ENCODE assay signal across 20 cellular contexts in the genomic region with DNA sequence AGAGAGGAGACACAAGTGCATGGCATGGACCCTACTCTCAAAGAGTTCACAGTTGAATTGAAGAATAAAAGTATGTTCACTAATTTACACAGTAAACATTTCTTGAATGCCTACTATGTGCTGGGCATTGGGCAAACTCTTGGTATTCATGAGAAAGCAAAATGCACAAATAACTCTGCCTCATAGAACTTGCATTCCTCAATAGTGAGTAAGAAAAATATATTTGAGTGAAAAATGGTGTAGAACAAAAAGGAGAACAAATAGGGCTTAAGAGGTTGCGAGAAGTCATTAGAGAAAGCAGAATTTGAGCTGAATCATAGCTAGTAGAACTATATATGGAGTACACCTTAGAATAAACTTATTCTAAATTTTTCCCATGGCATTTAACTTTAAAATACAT.
DNase-seq lines count a peak whose midpoint lies in the region; ATAC-seq, FAIRE-seq and TF ChIP-seq lines count a peak whose summit lies in the region.
"Had no signal": no experiment of that assay in that cellular context is flagged by ENCODE, and none has a peak within 500 bp of the region (broad histone marks: within the 10 kb centered on the region; RNA-seq: fewer than 3 reads in every experiment).

No MANE protein-coding gene starts in this region.

- H3K79me2 ChIP-seq in neural progenitor cell (ENCODE audit: low read depth): no peaks in the 10 kb centered on the region

- no peak for FAIRE-seq in bronchial epithelial cell (lab: Jason Lieb, UNC)

- POLR2A ChIA-PET in IMR-90 (lab: Charles Lee; ENCODE audit: unreplicated experiment): no interaction called here

- no peak overlapping the region for H2AK9ac ChIP-seq in IMR-90 (replicated peaks; ENCODE audit: low read depth, low read length, poor library complexity)

- H3F3A ChIP-seq in neural progenitor cell (ENCODE audit: low read depth): no peaks in the 10 kb centered on the region

- DNase-seq in EH (ENCODE audit: low read depth) (peak; percentile 63), IMR-90 (peak; percentile 59), bronchial epithelial cell (ENCODE audit: low read depth) (peak; percentile 13), kidney tubule cell (ENCODE audit: low spot score) (peak; percentile 15), neural progenitor cell (ENCODE audit: low spot score) (no peak), NCI-H2196 treated with DMSO at 0.1 percent for 48 hours (lab: John Stamatoyannopoulos, UW; ENCODE audit: unreplicated experiment) (no peak)
- DNase-seq in activated naive CD4-positive, alpha-beta T cell treated with anti-CD3 and anti-CD28 coated beads, Interleukin-2, amount 50 U/mL, for 16 hours: no peak
- DNase-seq: activated CD4-positive, alpha-beta T cell treated with anti-CD3 and anti-CD28 coated beads, Interleukin-2, amount 50 U/mL, for 4 hours; aorta; CD4-positive, alpha-beta T cell; cortex of kidney; KBM-7; NCI-H1048; NCI-H2029 treated with DMSO at 0.1 percent for 48 hours; NCI-H510A; SHP77 had no signal

- H3K9ac ChIP-seq in IMR-90 (ENCODE audit: low read depth, low read length) (no peak overlapping the region), neural progenitor cell (no peak overlapping the region)

- H4K91ac ChIP-seq in IMR-90 (ENCODE audit: insufficient read depth, low read depth, low read length): no peak overlapping the region

- no peaks in the 10 kb centered on the region for H3K9me3 Mint-ChIP-seq in neural progenitor cell
- H3K9me3 Mint-ChIP-seq: CD4-positive, alpha-beta T cell had no signal

- H3K4me2 ChIP-seq in IMR-90 (ENCODE audit: low read depth, low read length) (no peak overlapping the region), neural progenitor cell (no peak overlapping the region)

- H3K36me3 Mint-ChIP-seq in neural progenitor cell: no peaks in the 10 kb centered on the region

- TF ChIP-seq POLR2A in IMR-90 (IDR thresholded peaks at IDR 0.05; ENCODE audit: low read depth, low read length): no peak

- no peaks in the 10 kb centered on the region for H3K4me1 Mint-ChIP-seq in neural progenitor cell

- H4K20me1 ChIP-seq in IMR-90 (ENCODE audit: insufficient read depth, low read length): no peaks in the 10 kb centered on the region
- no peaks in the 10 kb centered on the region for H4K20me1 ChIP-seq in neural progenitor cell (ENCODE audit: low read depth)

- no peak for TF ChIP-seq RAD21 in IMR-90 (IDR thresholded peaks at IDR 0.05; ENCODE audit: low read length)

- H3K27ac ChIP-seq in IMR-90 (ENCODE audit: insufficient read depth, low read length) (no peak overlapping the region), neural progenitor cell (no peak overlapping the region)
- H3K27ac ChIP-seq: epithelial cell of prostate, suprapubic skin had no signal

- H4K5ac ChIP-seq in IMR-90 (ENCODE audit: low read depth, low read length): no peak overlapping the region

- peak; percentile 25; the same call in 1 of the 2 replicates for ATAC-seq in IMR-90 (ENCODE audit: low read depth)
- ATAC-seq in HG03175 (IDR thresholded peaks at IDR 0.05; ENCODE audit: unreplicated experiment): no peak
- ATAC-seq: left lobe of liver had no signal

- no peak overlapping the region for H3K4me3 Mint-ChIP-seq in neural progenitor cell
- H3K4me3 Mint-ChIP-seq: CD4-positive, alpha-beta T cell had no signal

- H3K9me3 ChIP-seq in IMR-90 (ENCODE audit: control insufficient read depth, insufficient read depth, low read length) (no peaks in the 10 kb centered on the region), neural progenitor cell (ENCODE audit: low read depth) (no peaks in the 10 kb centered on the region)
- H3K9me3 ChIP-seq: suprapubic skin had no signal

- H3K27me3 Mint-ChIP-seq in neural progenitor cell (ENCODE audit: insufficient read depth, low read depth): no peaks in the 10 kb centered on the region
- H3K27me3 Mint-ChIP-seq: CD4-positive, alpha-beta T cell had no signal

- H3K36me3 ChIP-seq in IMR-90 (ENCODE audit: control insufficient read depth, insufficient read depth, low read length) (no peaks in the 10 kb centered on the region), bronchial epithelial cell (ENCODE audit: control insufficient read depth, insufficient read depth, low read length) (no peaks in the 10 kb centered on the region), neural progenitor cell (no peaks in the 10 kb centered on the region)
- H3K36me3 ChIP-seq: suprapubic skin had no signal

- peaks cover 4% of the 10 kb centered on the region for H3K9me1 ChIP-seq in IMR-90 (ENCODE audit: insufficient read depth, low read length)

- no peak overlapping the region for H3K14ac ChIP-seq in IMR-90 (replicated peaks; ENCODE audit: low read depth, low read length)

- H3K23ac ChIP-seq in IMR-90 (ENCODE audit: low read depth, low read length): no peak overlapping the region

- no peak overlapping the region for H3K18ac ChIP-seq in IMR-90 (ENCODE audit: low read depth, low read length)

- H2BK15ac ChIP-seq in IMR-90 (ENCODE audit: low read depth, low read length): no peak overlapping the region

- no peak overlapping the region for H4K8ac ChIP-seq in IMR-90 (ENCODE audit: low read depth in 2 of 2, low read length in 2 of 2)

- dilution Hi-C loops in IMR-90 (cut with HindIII; ENCODE audit: low sequenced_read_pairs, unreplicated experiment): no loop called here

- no peak overlapping the region for H3K56ac ChIP-seq in IMR-90 (ENCODE audit: extremely low read depth, insufficient read depth, low read length)

- H3K27ac Mint-ChIP-seq in neural progenitor cell: no peak overlapping the region
- H3K27ac Mint-ChIP-seq: CD4-positive, alpha-beta T cell had no signal

- H3K4me1 ChIP-seq in IMR-90 (ENCODE audit: control insufficient read depth, insufficient read depth, low read length) (peaks cover 6% of the 10 kb centered on the region), neural progenitor cell (no peaks in the 10 kb centered on the region)

- no peak overlapping the region for H3K4ac ChIP-seq in IMR-90 (ENCODE audit: low read depth, low read length)

- peaks cover 0 to 2% of the 10 kb centered on the region in 2 experiments; a peak in 1 of 4 replicates for H3K79me1 ChIP-seq in IMR-90 (ENCODE audit: low read depth in 1 of 2, low read length in 2 of 2)

- no peak overlapping the region for H2AFZ ChIP-seq in IMR-90 (replicated peaks; ENCODE audit: low read length, poor library complexity)
- H2AFZ ChIP-seq in neural progenitor cell (replicated peaks): no peak overlapping the region

- H2BK120ac ChIP-seq in IMR-90 (ENCODE audit: low read depth, low read length): no peak overlapping the region

- H2AK5ac ChIP-seq in IMR-90 (ENCODE audit: low read depth, low read length): no peak overlapping the region

- H3K27me3 ChIP-seq in IMR-90 (ENCODE audit: control insufficient read depth, insufficient read depth, low read length) (no peaks in the 10 kb centered on the region), bronchial epithelial cell (ENCODE audit: control insufficient read depth, insufficient read depth, low read length) (no peaks in the 10 kb centered on the region), neural progenitor cell (no peaks in the 10 kb centered on the region)
- H3K27me3 ChIP-seq: suprapubic skin had no signal

- in situ Hi-C loops in IMR-90 (cut with MboI; ENCODE audit: low sequenced_read_pairs): no loop called here

- CTCF ChIA-PET in IMR-90 (lab: Yijun Ruan, JAX): no interaction called here

- H3K4me3 ChIP-seq in IMR-90 (ENCODE audit: insufficient read depth, low read depth, low read length) (no peak overlapping the region), bronchial epithelial cell (ENCODE audit: low read depth, low read length) (no peak overlapping the region), neural progenitor cell (no peak overlapping the region)
- H3K4me3 ChIP-seq: suprapubic skin had no signal

- no peak overlapping the region for H2BK5ac ChIP-seq in IMR-90 (ENCODE audit: low read depth, low read length, poor library complexity, severe bottlenecking)

- intact Hi-C loops in IMR-90 (cut with micrococcal nuclease): no loop called here

- H2BK20ac ChIP-seq in IMR-90 (ENCODE audit: low read depth, low read length): no peak overlapping the region

- TF ChIP-seq CTCF in IMR-90 (conservative IDR thresholded peaks at IDR 0.05; ENCODE audit: low read depth, low read length) (no peak), bronchial epithelial cell (IDR thresholded peaks at IDR 0.05; ENCODE audit: insufficient read depth, low read length, severe bottlenecking) (no peak), neural progenitor cell (IDR thresholded peaks at IDR 0.05) (no peak)

- no TSS peak for BruUV-seq in IMR-90 (replicated peaks; lab: Mats Ljungman, UMichigan)

- 56% methylated on average over 1 of the region's 1 CpG; no CpG with 5 or more reads in 1 of the 2 experiments for WGBS in IMR-90 (ENCODE audit: extremely low coverage in 2 of 2, insufficient read length in 1 of 2), 2 experiments

TF ChIP-seq in IMR-90, 13 proteins besides CTCF, POLR2A, EP300 and RAD21 (continues in another document):
- TF ChIP-seq, protein P1, sequence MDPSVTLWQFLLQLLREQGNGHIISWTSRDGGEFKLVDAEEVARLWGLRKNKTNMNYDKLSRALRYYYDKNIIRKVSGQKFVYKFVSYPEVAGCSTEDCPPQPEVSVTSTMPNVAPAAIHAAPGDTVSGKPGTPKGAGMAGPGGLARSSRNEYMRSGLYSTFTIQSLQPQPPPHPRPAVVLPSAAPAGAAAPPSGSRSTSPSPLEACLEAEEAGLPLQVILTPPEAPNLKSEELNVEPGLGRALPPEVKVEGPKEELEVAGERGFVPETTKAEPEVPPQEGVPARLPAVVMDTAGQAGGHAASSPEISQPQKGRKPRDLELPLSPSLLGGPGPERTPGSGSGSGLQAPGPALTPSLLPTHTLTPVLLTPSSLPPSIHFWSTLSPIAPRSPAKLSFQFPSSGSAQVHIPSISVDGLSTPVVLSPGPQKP (IDR thresholded peaks at IDR 0.05; ENCODE audit: borderline replicate concordance, low read depth, low read length): no peak
- TF ChIP-seq BHLHE40 (IDR thresholded peaks at IDR 0.05; ENCODE audit: low read depth, low read length) (no peak), MXI1 (IDR thresholded peaks at IDR 0.05; ENCODE audit: borderline replicate concordance, low read depth, low read length) (no peak), NFE2L2 (IDR thresholded peaks at IDR 0.05; ENCODE audit: low read depth, low read length) (no peak), RCOR1 (IDR thresholded peaks at IDR 0.05; ENCODE audit: insufficient replicate concordance, low read length) (no peak), RFX5 (IDR thresholded peaks at IDR 0.05; ENCODE audit: low read depth, low read length) (no peak), FOS (IDR thresholded peaks at IDR 0.05; ENCODE audit: low read depth, low read length) (no peak), MAZ (IDR thresholded peaks at IDR 0.05; ENCODE audit: borderline replicate concordance, low read depth, low read length) (no peak), CHD1 (IDR thresholded peaks at IDR 0.05; ENCODE audit: low read depth, low read length) (no peak)
- TF ChIP-seq, protein P2, sequence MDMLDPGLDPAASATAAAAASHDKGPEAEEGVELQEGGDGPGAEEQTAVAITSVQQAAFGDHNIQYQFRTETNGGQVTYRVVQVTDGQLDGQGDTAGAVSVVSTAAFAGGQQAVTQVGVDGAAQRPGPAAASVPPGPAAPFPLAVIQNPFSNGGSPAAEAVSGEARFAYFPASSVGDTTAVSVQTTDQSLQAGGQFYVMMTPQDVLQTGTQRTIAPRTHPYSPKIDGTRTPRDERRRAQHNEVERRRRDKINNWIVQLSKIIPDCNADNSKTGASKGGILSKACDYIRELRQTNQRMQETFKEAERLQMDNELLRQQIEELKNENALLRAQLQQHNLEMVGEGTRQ (IDR thresholded peaks at IDR 0.05; ENCODE audit: low read depth, low read length): no peak

Comparison
In these comparisons a context has a peak if more than half of its experiments do, and no peak if none do; other contexts are left out.
1. DNase-seq: peak in EH (single experiment), IMR-90 (single experiment), bronchial epithelial cell (single experiment) and kidney tubule cell (single experiment); none in neural progenitor cell (single experiment), NCI-H2196 treated with DMSO at 0.1 percent for 48 hours (single experiment) and activated naive CD4-positive, alpha-beta T cell treated with anti-CD3 and anti-CD28 coated beads, Interleukin-2, amount 50 U/mL, for 16 hours (single experiment).